ENCODE assay signal across 9 cellular contexts in genomic region chr14:87745507-87746118, GRCh38.
DNase-seq lines count a peak whose midpoint lies in the region; ATAC-seq, FAIRE-seq and TF ChIP-seq lines count a peak whose summit lies in the region.
"Had no signal": no experiment of that assay in that cellular context is flagged by ENCODE, and none has a peak within 500 bp of the region (broad histone marks: within the 10 kb centered on the region; RNA-seq: fewer than 3 reads in every experiment).

No MANE protein-coding gene starts in this region.

- no peaks in the 10 kb centered on the region for H3K36me3 Mint-ChIP-seq in glutamatergic neuron (ENCODE audit: unreplicated experiment)
- H3K36me3 Mint-ChIP-seq: CD4-positive, alpha-beta memory T cell had no signal

- peaks cover 2% of the 10 kb centered on the region for H3K27me3 Mint-ChIP-seq in glutamatergic neuron (ENCODE audit: unreplicated experiment)

- H3K27ac Mint-ChIP-seq in glutamatergic neuron (ENCODE audit: unreplicated experiment) = no peak overlapping the region
- H3K27ac Mint-ChIP-seq: CD4-positive, alpha-beta memory T cell had no signal

- no peaks in the 10 kb centered on the region for H3K4me1 ChIP-seq in vagina

- H3K9me3 Mint-ChIP-seq in glutamatergic neuron (ENCODE audit: unreplicated experiment) = no peaks in the 10 kb centered on the region

- H3K4me3 ChIP-seq in vagina = no peak overlapping the region

- H3K27me3 ChIP-seq in vagina = no peaks in the 10 kb centered on the region

- TF ChIP-seq CTCF in glutamatergic neuron (IDR thresholded peaks at IDR 0.05; ENCODE audit: partially characterized antibody, unreplicated experiment) (peak; percentile 72), vagina (IDR thresholded peaks at IDR 0.05) (peak in 2 of 3 experiments; percentile 27 to 38)

- no peak for TF ChIP-seq POLR2A in vagina (IDR thresholded peaks at IDR 0.05)

- H3K4me3 Mint-ChIP-seq in glutamatergic neuron (ENCODE audit: unreplicated experiment) = no peak overlapping the region
- H3K4me3 Mint-ChIP-seq: CD4-positive, alpha-beta memory T cell had no signal

- H3K27ac ChIP-seq in vagina = no peak overlapping the region

- intact Hi-C loops in vagina (cut with DNase I) = no loop called here

- FAIRE-seq in GM19239 (lab: Jason Lieb, UNC) = peak; percentile 66

- DNase-seq in NCI-H2107 treated with DMSO at 0.1 percent for 48 hours (lab: John Stamatoyannopoulos, UW; ENCODE audit: unreplicated experiment) = peak; percentile 67
- no peak for DNase-seq in NCI-H2107 (lab: John Stamatoyannopoulos, UW)
- DNase-seq in GM19239 (ENCODE audit: insufficient read length, low spot score) = peak; percentile 23
- DNase-seq in SK-MEL-5 (ENCODE audit: low read depth, low spot score) = peak; percentile 73
- DNase-seq in glutamatergic neuron = peak; percentile 52
- DNase-seq in vagina (ENCODE audit: extremely low spot score in 2 of 2) = no peak
- DNase-seq in NCI-H510A treated with DMSO at 0.1 percent for 48 hours (lab: John Stamatoyannopoulos, UW) = no peak

- H3K36me3 ChIP-seq in vagina = no peaks in the 10 kb centered on the region

- no peaks in the 10 kb centered on the region for H3K9me3 ChIP-seq in vagina

- in situ Hi-C loops in SK-MEL-5 (cut with HindIII; ENCODE audit: low pct_unique_long_range_greater_than_20kb, low sequenced_read_pairs) = no loop called here

- peaks cover 4% of the 10 kb centered on the region for H3K4me1 Mint-ChIP-seq in glutamatergic neuron (ENCODE audit: low read depth, unreplicated experiment)

- ATAC-seq in HG03520 (IDR thresholded peaks at IDR 0.05; ENCODE audit: unreplicated experiment) = peak; percentile 77

Comparison
In these comparisons a context has a peak if more than half of its experiments do, and no peak if none do; other contexts are left out.
1. DNase-seq: peak in NCI-H2107 treated with DMSO at 0.1 percent for 48 hours (single experiment), GM19239 (single experiment), SK-MEL-5 (single experiment) and glutamatergic neuron (single experiment); none in NCI-H2107 (single experiment), vagina (0 of 2) and NCI-H510A treated with DMSO at 0.1 percent for 48 hours (single experiment).